In the genomic region with DNA sequence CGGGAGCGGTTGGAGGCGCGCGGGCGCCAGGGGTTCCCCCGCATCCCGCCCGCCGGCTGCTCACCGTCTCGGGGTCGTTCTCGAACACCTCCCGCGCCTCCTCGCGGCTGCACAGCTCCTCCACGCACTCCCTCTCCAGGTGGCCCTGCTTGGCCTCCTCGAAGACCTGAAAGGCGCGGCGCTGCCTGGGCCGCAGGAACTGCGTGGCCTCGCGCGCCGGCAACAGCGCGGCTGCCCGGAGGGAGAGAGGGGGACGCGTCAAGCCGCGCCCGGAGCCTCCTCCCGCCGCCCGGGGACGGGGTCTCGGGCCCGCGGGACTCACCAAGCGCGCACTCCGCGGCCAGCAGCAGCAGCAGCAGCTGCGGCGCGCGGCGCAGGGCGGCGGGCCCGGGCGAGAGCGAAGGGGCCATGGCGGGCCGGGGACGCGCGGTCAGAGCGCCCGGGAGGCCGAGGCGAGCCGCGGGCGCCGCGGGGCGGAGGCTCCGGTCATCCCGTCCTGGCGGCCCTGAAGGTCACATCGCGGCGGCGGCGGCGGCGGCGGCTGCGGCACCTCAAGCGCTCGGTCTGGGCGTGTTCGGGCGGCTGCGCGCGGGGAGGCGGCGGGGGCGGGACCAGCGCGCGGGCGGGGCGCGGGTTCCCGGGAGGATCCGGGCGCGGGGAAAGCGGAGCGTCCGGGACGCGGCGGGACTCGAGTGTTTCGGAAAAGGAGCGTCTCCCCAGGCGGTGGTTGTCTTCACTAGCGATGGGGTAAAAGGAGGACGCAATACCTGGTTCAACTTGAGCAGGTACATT, we compare ENCODE assay signal across 8 cellular contexts. TPM values are rescaled to one million over a fixed set of nuclear protein-coding genes. Genes with fewer than 3 reads are reported as not detected.
DNase-seq lines count a peak whose midpoint lies in the region; TF ChIP-seq lines count a peak whose summit lies in the region.

Gene GAS6 (minus strand): TSS at position 566 of the 792 bp plus-strand sequence. CDS start 156 bp downstream, at position 410.

- DNase-seq in DMS 273 (lab: John Stamatoyannopoulos, UW; ENCODE audit: unreplicated experiment) (peak; percentile 56), DMS 273 treated with DMSO at 0.1 percent for 48 hours (lab: John Stamatoyannopoulos, UW) (no peak), glutamatergic neuron (peak; percentile 70), neuronal stem cell (ENCODE audit: low spot score) (peak; percentile 51), DMS114 treated with DMSO at 0.1 percent for 48 hours (lab: John Stamatoyannopoulos, UW; ENCODE audit: unreplicated experiment) (no peak), GF-D8 (lab: John Stamatoyannopoulos, UW) (no peak)

- no peak for TF ChIP-seq EP300 in Ishikawa (IDR thresholded peaks at IDR 0.05; ENCODE audit: borderline replicate concordance)

- peaks cover 19% of the 10 kb centered on the region for H3K27me3 Mint-ChIP-seq in activated naive CD4-positive, alpha-beta T cell treated with anti-CD3 and anti-CD28 coated beads, Interleukin-2, amount 50 U/mL, for 24 hours
- peaks cover 11% of the 10 kb centered on the region for H3K27me3 Mint-ChIP-seq in glutamatergic neuron (ENCODE audit: unreplicated experiment)

- H3K18ac ChIP-seq in neuronal stem cell (ENCODE audit: low read length) = peak within 1 kb of the TSS; percentile 96

- H3K4me2 ChIP-seq in neuronal stem cell (ENCODE audit: insufficient read depth, low read length, poor library complexity, severe bottlenecking) = peak within 1 kb of the TSS; percentile 90

- no peak within 1 kb of the TSS for H2BK120ac ChIP-seq in neuronal stem cell (ENCODE audit: low read depth, low read length)

- peak within 1 kb of the TSS; percentile 30 for H2BK5ac ChIP-seq in neuronal stem cell (ENCODE audit: low read length)

- H3K79me1 ChIP-seq in neuronal stem cell (ENCODE audit: low read depth, low read length) = peaks cover 9% of the 10 kb centered on the region

- H3K27ac ChIP-seq in neuronal stem cell (replicated peaks; ENCODE audit: low read length) = no peak within 1 kb of the TSS

- peak within 1 kb of the TSS; percentile 95 for H3K9ac ChIP-seq in neuronal stem cell (ENCODE audit: low read depth, low read length, poor library complexity)

- H2BK12ac ChIP-seq in neuronal stem cell (ENCODE audit: low read length) = peak within 1 kb of the TSS; percentile 69

- H3K4me1 Mint-ChIP-seq in activated naive CD4-positive, alpha-beta T cell treated with anti-CD3 and anti-CD28 coated beads, Interleukin-2, amount 50 U/mL, for 24 hours = peaks cover 6% of the 10 kb centered on the region
- peaks cover 14% of the 10 kb centered on the region for H3K4me1 Mint-ChIP-seq in glutamatergic neuron (ENCODE audit: low read depth, unreplicated experiment)

- peak within 1 kb of the TSS; percentile 97 for H3K14ac ChIP-seq in neuronal stem cell (ENCODE audit: low read length)

- H3K4me3 ChIP-seq in neuronal stem cell (ENCODE audit: low read length in 2 of 2) = peak within 1 kb of the TSS; percentile 46 to 85

- no peak within 1 kb of the TSS for H3K4ac ChIP-seq in neuronal stem cell (ENCODE audit: low read length)

- no peak within 1 kb of the TSS for H4K91ac ChIP-seq in neuronal stem cell (ENCODE audit: low read depth, low read length, poor library complexity)

- H3K36me3 ChIP-seq in neuronal stem cell (replicated peaks in 1 of 2; ENCODE audit: control insufficient read depth in 2 of 2, insufficient read depth in 2 of 2, low read length in 2 of 2) = peaks cover 0 to 3% of the 10 kb centered on the region in 2 donors

- H3K9me3 ChIP-seq in neuronal stem cell (replicated peaks in 1 of 2; ENCODE audit: control insufficient read depth in 2 of 2, insufficient read depth in 1 of 2, low read depth in 1 of 2, low read length in 2 of 2) = no peaks in the 10 kb centered on the region

- no peak within 1 kb of the TSS for H3K27ac Mint-ChIP-seq in activated naive CD4-positive, alpha-beta T cell treated with anti-CD3 and anti-CD28 coated beads, Interleukin-2, amount 50 U/mL, for 24 hours
- peak within 1 kb of the TSS; percentile 77 for H3K27ac Mint-ChIP-seq in glutamatergic neuron (ENCODE audit: unreplicated experiment)

- no peak for TF ChIP-seq CTCF in glutamatergic neuron (IDR thresholded peaks at IDR 0.05; ENCODE audit: partially characterized antibody, unreplicated experiment)

- H3K23ac ChIP-seq in neuronal stem cell (ENCODE audit: low read depth, low read length, poor library complexity) = peak within 1 kb of the TSS; percentile 25

- H3K9me3 Mint-ChIP-seq in activated naive CD4-positive, alpha-beta T cell treated with anti-CD3 and anti-CD28 coated beads, Interleukin-2, amount 50 U/mL, for 24 hours = no peaks in the 10 kb centered on the region
- H3K9me3 Mint-ChIP-seq in glutamatergic neuron (ENCODE audit: unreplicated experiment) = peaks cover 20% of the 10 kb centered on the region

- no peaks in the 10 kb centered on the region for H3K36me3 Mint-ChIP-seq in activated naive CD4-positive, alpha-beta T cell treated with anti-CD3 and anti-CD28 coated beads, Interleukin-2, amount 50 U/mL, for 24 hours
- H3K36me3 Mint-ChIP-seq in glutamatergic neuron (ENCODE audit: unreplicated experiment) = peaks cover 6% of the 10 kb centered on the region

- peak within 1 kb of the TSS; percentile 82 for H2BK15ac ChIP-seq in neuronal stem cell (ENCODE audit: low read length)

- H2AK5ac ChIP-seq in neuronal stem cell (ENCODE audit: low read depth, low read length) = peak within 1 kb of the TSS; percentile 72

- H3K4me3 Mint-ChIP-seq in activated naive CD4-positive, alpha-beta T cell treated with anti-CD3 and anti-CD28 coated beads, Interleukin-2, amount 50 U/mL, for 24 hours = peak within 1 kb of the TSS; percentile 71
- H3K4me3 Mint-ChIP-seq in glutamatergic neuron (ENCODE audit: unreplicated experiment) = peak within 1 kb of the TSS; percentile 89

- peaks cover 0 to 52% (median 13%) of the 10 kb centered on the region in 3 experiments for H3K27me3 ChIP-seq in neuronal stem cell (ENCODE audit: control insufficient read depth in 3 of 3, insufficient read depth in 3 of 3, low read depth in 1 of 3, low read length in 3 of 3)

- H2AFZ ChIP-seq in neuronal stem cell (ENCODE audit: low read length) = peak within 1 kb of the TSS; percentile 97

- H3K4me1 ChIP-seq in neuronal stem cell (ENCODE audit: control insufficient read depth in 2 of 2, insufficient read depth in 1 of 2, low read depth in 1 of 2, low read length in 2 of 2) = peaks cover 20 to 35% of the 10 kb centered on the region in 2 donors

- TF ChIP-seq RAD21 in Ishikawa (IDR thresholded peaks at IDR 0.05; ENCODE audit: low read depth) = peak; percentile 3; the same call in 1 of the 2 replicates

- WGBS in neuronal stem cell (ENCODE audit: extremely low coverage in 2 of 2, insufficient read length in 2 of 2, insufficient replicate concordance in 1 of 2), 2 donors = no CpG with 5 or more reads among the region's 118 CpGs

- H4K8ac ChIP-seq in neuronal stem cell (ENCODE audit: low read depth, low read length) = no peak within 1 kb of the TSS

TF ChIP-seq in Ishikawa, 13 proteins besides CTCF, POLR2A, EP300 and RAD21:
- TF ChIP-seq, protein P1, sequence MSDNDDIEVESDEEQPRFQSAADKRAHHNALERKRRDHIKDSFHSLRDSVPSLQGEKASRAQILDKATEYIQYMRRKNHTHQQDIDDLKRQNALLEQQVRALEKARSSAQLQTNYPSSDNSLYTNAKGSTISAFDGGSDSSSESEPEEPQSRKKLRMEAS (IDR thresholded peaks at IDR 0.05) = peak; percentile 73; the same call in 1 of the 2 replicates
- TF ChIP-seq REST (IDR thresholded peaks at IDR 0.05; ENCODE audit: low read depth) (no peak), TEAD4 (IDR thresholded peaks at IDR 0.05) (no peak), CREB1 (IDR thresholded peaks at IDR 0.05; ENCODE audit: low read depth) (no peak), TAF1 (IDR thresholded peaks at IDR 0.05; ENCODE audit: low read depth) (no peak)

RNA-seq across cellular contexts. Expression of gene GAS6, which starts in this region (rescaled TPM):
- total RNA-seq in glutamatergic neuron (ENCODE audit: unreplicated experiment) = 47.6 TPM
- 34.2 TPM for polyA plus RNA-seq in neuronal stem cell (2013, experiment 1 of 2)
- 33.8 TPM for polyA plus RNA-seq in neuronal stem cell (2013, experiment 2 of 2)

Comparison
In these comparisons a context has a peak if more than half of its experiments do, and no peak if none do; other contexts are left out.
1. DNase-seq: peak in DMS 273 (single experiment), glutamatergic neuron (single experiment) and neuronal stem cell (single experiment); none in DMS 273 treated with DMSO at 0.1 percent for 48 hours (single experiment), DMS114 treated with DMSO at 0.1 percent for 48 hours (single experiment) and GF-D8 (single experiment).